Comparison of ENCODE assay signal across 1 cellular context in genomic region chr7:37432240-37432917, GRCh38.
TF ChIP-seq lines count a peak whose summit lies in the region.

No MANE protein-coding gene starts in this region.

TF ChIP-seq in SK-N-SH, 30 proteins besides CTCF, POLR2A, EP300 and RAD21 (continued from another document):
- TF ChIP-seq REST (IDR thresholded peaks at IDR 0.05; ENCODE audit: low read depth, low read length) (no peak), GATA2 (CRISPR knock-in tag; IDR thresholded peaks at IDR 0.05) (no peak), USF1 (IDR thresholded peaks at IDR 0.05; ENCODE audit: borderline replicate concordance, low read depth) (no peak), GABPA (IDR thresholded peaks at IDR 0.05; ENCODE audit: low read depth) (no peak), EZH2phosphoT487 (IDR thresholded peaks at IDR 0.05; ENCODE audit: borderline replicate concordance, low read depth) (no peak), TEAD4 (IDR thresholded peaks at IDR 0.05; ENCODE audit: borderline replicate concordance, insufficient read depth) (no peak), FOXM1 (IDR thresholded peaks at IDR 0.05; ENCODE audit: low read depth) (no peak), YY1 (IDR thresholded peaks at IDR 0.05; ENCODE audit: low read depth) (no peak), MXI1 (IDR thresholded peaks at IDR 0.05; ENCODE audit: low read depth, low read length) (no peak), RXRA (IDR thresholded peaks at IDR 0.05; ENCODE audit: borderline replicate concordance, low read depth) (no peak), JUND (IDR thresholded peaks at IDR 0.05) (no peak), IRF3 (IDR thresholded peaks at IDR 0.05; ENCODE audit: low read depth, low read length) (no peak), FOXJ3 (CRISPR knock-in tag; IDR thresholded peaks at IDR 0.05) (no peak), USF2 (IDR thresholded peaks at IDR 0.05; ENCODE audit: borderline replicate concordance, low read depth, low read length) (no peak), POLR2AphosphoS5 (IDR thresholded peaks at IDR 0.05; ENCODE audit: low read depth, low read length) (no peak), RFX5 (IDR thresholded peaks at IDR 0.05; ENCODE audit: low read length) (no peak)
